ENCODE assay signal across 18 cellular contexts in the genomic region with DNA sequence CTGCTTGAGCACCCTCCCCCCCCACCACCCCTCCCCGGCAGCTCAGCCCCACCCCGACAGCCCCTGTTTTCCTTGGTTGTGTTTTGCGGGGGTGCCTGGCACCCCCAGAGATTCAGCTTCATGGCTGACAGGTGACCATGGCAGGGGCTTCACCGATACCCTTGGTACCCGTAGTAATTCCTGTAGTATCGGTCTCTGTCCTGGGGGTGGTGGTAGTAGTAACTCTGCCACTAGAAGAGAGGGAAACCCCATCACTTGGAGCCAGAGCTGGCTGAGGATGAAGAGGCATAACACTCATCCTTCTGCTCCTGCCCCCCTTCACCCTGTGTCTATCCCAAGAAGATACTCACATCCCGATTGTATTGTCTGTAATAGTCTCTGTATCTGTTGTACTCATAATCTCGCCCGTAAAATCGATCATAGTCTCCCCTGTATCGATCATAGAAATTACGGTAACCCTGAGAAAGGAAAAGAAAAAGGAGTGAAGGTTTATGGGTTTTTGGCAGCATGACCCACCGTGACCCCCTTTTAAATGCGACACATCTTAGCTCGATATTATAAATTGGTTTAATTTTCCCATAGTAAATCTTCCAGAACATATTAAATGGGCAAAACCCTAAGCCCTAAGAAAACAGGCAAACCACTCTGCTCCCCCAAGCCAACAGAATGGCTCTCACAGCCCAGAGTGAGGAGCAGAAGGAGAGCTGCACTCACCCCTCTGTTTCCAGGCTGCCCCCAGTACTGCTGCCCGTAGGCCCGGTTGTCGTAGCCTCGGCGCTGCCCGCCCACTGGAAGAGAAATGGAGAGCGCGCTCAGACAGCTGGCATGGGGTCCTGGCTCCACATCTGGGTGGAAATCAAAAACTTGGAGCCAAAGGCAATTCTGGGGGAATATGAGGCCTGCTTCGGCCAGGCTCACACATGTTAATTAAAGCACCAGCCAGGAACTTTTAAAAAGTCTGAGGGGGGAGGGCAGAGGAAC. TPM values are rescaled to one million over a fixed set of nuclear protein-coding genes. Genes with fewer than 3 reads are reported as not detected.
DNase-seq lines count a peak whose midpoint lies in the region; ATAC-seq and TF ChIP-seq lines count a peak whose summit lies in the region.
"Had no signal": no experiment of that assay in that cellular context is flagged by ENCODE, and none has a peak within 500 bp of the region (broad histone marks: within the 10 kb centered on the region; RNA-seq: fewer than 3 reads in every experiment).

No MANE protein-coding gene starts in this region.

- no peak for TF ChIP-seq POLR2A in transverse colon (IDR thresholded peaks at IDR 0.05)

- DNase-seq in A673 (ENCODE audit: low spot score) (no peak), memory B cell (ENCODE audit: low spot score in 2 of 2) (no peak), transverse colon (no peak), Karpas-422 (no peak), NCI-H82 (lab: John Stamatoyannopoulos, UW) (no peak)
- DNase-seq in CD4-positive, alpha-beta memory T cell: no peak
- DNase-seq in activated CD8-positive, alpha-beta T cell treated with anti-CD3 and anti-CD28 coated beads for 36 hours: no peak
- DNase-seq: activated CD4-positive, alpha-beta T cell treated with anti-CD3 and anti-CD28 coated beads for 48 hours; DMS79 treated with DMSO at 0.1 percent for 48 hours; NCI-H1694 treated with DMSO at 0.1 percent for 48 hours; NCI-H510A treated with DMSO at 0.1 percent for 48 hours; SW 1271; thyroid gland had no signal

- peaks cover 28 to 56% (median 45%) of the 10 kb centered on the region in 4 donors for H3K4me1 Mint-ChIP-seq in CD4-positive, alpha-beta memory T cell
- peaks cover 55% of the 10 kb centered on the region for H3K4me1 Mint-ChIP-seq in activated CD8-positive, alpha-beta T cell treated with anti-CD3 and anti-CD28 coated beads for 36 hours (ENCODE audit: low read depth)
- H3K4me1 Mint-ChIP-seq in memory B cell: peaks cover 19% of the 10 kb centered on the region

- H3K9ac ChIP-seq in Karpas-422 (ENCODE audit: low read length): no peak overlapping the region

- in situ Hi-C loops in transverse colon (cut with MboI; ENCODE audit: low pct_ligation_motif_present in 1 of 4, low pct_unique_long_range_greater_than_20kb in 1 of 4, low sequenced_read_pairs in 3 of 4): no loop called here

- H3K79me2 ChIP-seq in Karpas-422 (ENCODE audit: low read length): peaks cover 24% of the 10 kb centered on the region

- H3K9me3 ChIP-seq in A673 (ENCODE audit: low read depth, low read length, poor library complexity, severe bottlenecking) (no peaks in the 10 kb centered on the region), transverse colon (no peaks in the 10 kb centered on the region), Karpas-422 (ENCODE audit: low read length) (no peaks in the 10 kb centered on the region)
- H3K9me3 ChIP-seq in CD4-positive, alpha-beta memory T cell (ENCODE audit: control insufficient read depth in 1 of 2, low read length in 2 of 2): no peaks in the 10 kb centered on the region
- H3K9me3 ChIP-seq: BLaER1, thyroid gland had no signal

- POLR2A ChIA-PET in A673 (lab: Charles Lee; ENCODE audit: low non-redundant PET): no interaction called here
- POLR2A ChIA-PET in CD4-positive, alpha-beta memory T cell (lab: Charles Lee; ENCODE audit: partially characterized antibody): interaction anchor here (0.7 to 15.3 kb wide), 9 partner anchors 4 to 140 kb away, joined by 3 to 283 read pairs (median 4); partner anchors contain the start of genes BSCL2, C11orf98, CSKMT and GNG3
- POLR2A ChIA-PET in activated CD8-positive, alpha-beta T cell treated with anti-CD3 and anti-CD28 coated beads for 36 hours (lab: Charles Lee): interaction anchor here (0.7 to 4.3 kb wide), 9 partner anchors 9 to 141 kb away, joined by 3 to 39 read pairs (median 4); partner anchors contain the start of genes HNRNPUL2, TAF6L and TTC9C

- peaks cover 95% of the 10 kb centered on the region for H3K36me3 ChIP-seq in A673 (ENCODE audit: insufficient read depth, low read length, poor library complexity, severe bottlenecking)
- H3K36me3 ChIP-seq in CD4-positive, alpha-beta memory T cell (ENCODE audit: insufficient read depth, low read length): peaks cover 76% of the 10 kb centered on the region
- H3K36me3 ChIP-seq in transverse colon: peaks cover 0 to 73% (median 30%) of the 10 kb centered on the region in 4 donors
- H3K36me3 ChIP-seq in Karpas-422 (ENCODE audit: insufficient read depth, low read length): peaks cover 72% of the 10 kb centered on the region

- BruUV-seq in A673 (replicated peaks; lab: Mats Ljungman, UMichigan): no TSS peak

- ATAC-seq in activated CD8-positive, alpha-beta T cell treated with anti-CD3 and anti-CD28 coated beads for 36 hours: no peak
- no peak for ATAC-seq in memory B cell (ENCODE audit: low read depth)
- ATAC-seq in GM21390 (IDR thresholded peaks at IDR 0.05; ENCODE audit: unreplicated experiment): no peak
- ATAC-seq: Panc1 had no signal

- peak overlapping the region in 6 of 7 donors; percentile 19 to 70 (median 58) for H3K27ac Mint-ChIP-seq in CD4-positive, alpha-beta memory T cell
- peak overlapping the region; percentile 44 for H3K27ac Mint-ChIP-seq in activated CD8-positive, alpha-beta T cell treated with anti-CD3 and anti-CD28 coated beads for 36 hours
- H3K27ac Mint-ChIP-seq in memory B cell: peak overlapping the region; percentile 60

- H3K27me3 ChIP-seq in A673 (replicated peaks; ENCODE audit: insufficient read depth, low read depth, low read length, poor library complexity): no peaks in the 10 kb centered on the region
- H3K27me3 ChIP-seq in CD4-positive, alpha-beta memory T cell (ENCODE audit: insufficient read depth, low read length): no peaks in the 10 kb centered on the region
- H3K27me3 ChIP-seq in transverse colon: no peaks in the 10 kb centered on the region
- H3K27me3 ChIP-seq in Karpas-422 (ENCODE audit: low read length): no peaks in the 10 kb centered on the region
- H3K27me3 ChIP-seq: BLaER1, thyroid gland had no signal

- H4K20me1 ChIP-seq in Karpas-422 (ENCODE audit: insufficient read depth, low read depth, low read length): no peaks in the 10 kb centered on the region

- WGBS in transverse colon (ENCODE audit: low coverage in 1 of 2), 2 donors: 87 to 90% methylated on average over 13 to 24 of the region's 24 CpGs

- CTCF ChIA-PET in A673 (lab: Charles Lee): no interaction called here
- CTCF ChIA-PET in CD4-positive, alpha-beta memory T cell (lab: Charles Lee; ENCODE audit: partially characterized antibody): interaction anchor here (0.6 to 1.0 kb wide), 2 partner anchors 71 to 146 kb away, joined by 4 read pairs; no protein-coding TSS in a partner anchor
- CTCF ChIA-PET in activated CD8-positive, alpha-beta T cell treated with anti-CD3 and anti-CD28 coated beads for 36 hours (lab: Charles Lee): interaction anchor here (1.7 to 2.2 kb wide), 3 partner anchors 9 to 71 kb away, joined by 5 to 7 read pairs (median 6); no protein-coding TSS in a partner anchor

- TF ChIP-seq CTCF in A673 (conservative IDR thresholded peaks at IDR 0.05; ENCODE audit: low read depth, low read length) (no peak), transverse colon (IDR thresholded peaks at IDR 0.05) (no peak)
- no peak for TF ChIP-seq CTCF in activated CD8-positive, alpha-beta T cell treated with anti-CD3 and anti-CD28 coated beads for 36 hours (IDR thresholded peaks at IDR 0.05)

- H3K9me2 ChIP-seq in Karpas-422 (replicated peaks; ENCODE audit: insufficient read depth, low read length): no peaks in the 10 kb centered on the region

- no peaks in the 10 kb centered on the region for H3K27me3 Mint-ChIP-seq in CD4-positive, alpha-beta memory T cell
- no peaks in the 10 kb centered on the region for H3K27me3 Mint-ChIP-seq in activated CD8-positive, alpha-beta T cell treated with anti-CD3 and anti-CD28 coated beads for 36 hours
- H3K27me3 Mint-ChIP-seq in memory B cell: no peaks in the 10 kb centered on the region

- no peak overlapping the region for H2AFZ ChIP-seq in Karpas-422 (ENCODE audit: low read length)

- H3K4me1 ChIP-seq in A673 (ENCODE audit: insufficient read depth, low read length, poor library complexity, severe bottlenecking) (peaks cover 4% of the 10 kb centered on the region), transverse colon (peaks cover 0 to 27% (median 7%) of the 10 kb centered on the region in 4 donors), Karpas-422 (ENCODE audit: low read length) (no peaks in the 10 kb centered on the region)
- peaks cover 29% of the 10 kb centered on the region for H3K4me1 ChIP-seq in CD4-positive, alpha-beta memory T cell (ENCODE audit: insufficient read depth, low read length)

- no peaks in the 10 kb centered on the region for H3K9me3 Mint-ChIP-seq in CD4-positive, alpha-beta memory T cell
- H3K9me3 Mint-ChIP-seq in activated CD8-positive, alpha-beta T cell treated with anti-CD3 and anti-CD28 coated beads for 36 hours: no peaks in the 10 kb centered on the region
- no peaks in the 10 kb centered on the region for H3K9me3 Mint-ChIP-seq in memory B cell

- H3K4me2 ChIP-seq in Karpas-422 (ENCODE audit: low read depth, low read length, poor library complexity, severe bottlenecking): no peak overlapping the region
- H3K4me2 ChIP-seq: BLaER1 had no signal

- H3K27ac ChIP-seq in A673 (ENCODE audit: low read depth, low read length, poor library complexity, severe bottlenecking) (peak overlapping the region; percentile 2), transverse colon (no peak overlapping the region), Karpas-422 (ENCODE audit: low read length) (no peak overlapping the region)
- H3K27ac ChIP-seq in CD4-positive, alpha-beta memory T cell (ENCODE audit: low read depth, low read length): no peak overlapping the region
- H3K27ac ChIP-seq: BLaER1, thyroid gland had no signal

- intact Hi-C loops in A673 (cut with micrococcal nuclease; ENCODE audit: unreplicated experiment) (no loop called here), transverse colon (cut with DNase I; ENCODE audit: low total_unique reads) (no loop called here)
- intact Hi-C loops in CD4-positive, alpha-beta memory T cell (cut with micrococcal nuclease): no loop called here
- intact Hi-C loops in activated CD8-positive, alpha-beta T cell treated with anti-CD3 and anti-CD28 coated beads for 36 hours (cut with micrococcal nuclease): no loop called here

- H3K4me3 ChIP-seq in A673 (ENCODE audit: low read depth, low read length, poor library complexity, severe bottlenecking) (no peak overlapping the region), transverse colon (no peak overlapping the region), Karpas-422 (ENCODE audit: low read length) (no peak overlapping the region)
- H3K4me3 ChIP-seq in CD4-positive, alpha-beta memory T cell (ENCODE audit: low read length in 2 of 2): no peak overlapping the region
- H3K4me3 ChIP-seq: BLaER1, thyroid gland had no signal

- peak overlapping the region in 1 of 8 donors; percentile 45 for H3K4me3 Mint-ChIP-seq in CD4-positive, alpha-beta memory T cell
- H3K4me3 Mint-ChIP-seq in activated CD8-positive, alpha-beta T cell treated with anti-CD3 and anti-CD28 coated beads for 36 hours: no peak overlapping the region
- no peak overlapping the region for H3K4me3 Mint-ChIP-seq in memory B cell

- no peak for TF ChIP-seq EP300 in transverse colon (IDR thresholded peaks at IDR 0.05; ENCODE audit: low read depth)

- peaks cover 54 to 77% of the 10 kb centered on the region in 2 donors for H3K36me3 Mint-ChIP-seq in CD4-positive, alpha-beta memory T cell
- H3K36me3 Mint-ChIP-seq in activated CD8-positive, alpha-beta T cell treated with anti-CD3 and anti-CD28 coated beads for 36 hours (ENCODE audit: low read depth): peaks cover 72% of the 10 kb centered on the region
- H3K36me3 Mint-ChIP-seq in memory B cell: peaks cover 35% of the 10 kb centered on the region

RNA-seq across cellular contexts. Expression of gene GNG3, which starts 8.0 kb away (rescaled TPM):
- total RNA-seq in A673 (2021): 0.45 and 0.72 TPM in 2 replicates
- total RNA-seq in CD4-positive, alpha-beta memory T cell: not detected
- polyA plus RNA-seq in CD4-positive, alpha-beta memory T cell: not detected
- not detected for total RNA-seq in activated CD8-positive, alpha-beta T cell treated with anti-CD3 and anti-CD28 coated beads for 36 hours
- total RNA-seq in transverse colon: under 1 TPM in 1 of 4 donors, not detected in 3; 0.64 TPM
- not detected in 2 replicates for total RNA-seq in Karpas-422 (2014; rRNA removed; shearing (Covaris generic); ENCODE audit: low replicate concordance)
- total RNA-seq: epithelial cell of proximal tubule, thyroid gland had no signal
- polyA plus RNA-seq: keratinocyte had no signal

RNA-seq across cellular contexts. Expression of gene BSCL2, which starts 8.2 kb away (rescaled TPM):
- total RNA-seq in A673 (2021): 123 and 132 TPM in 2 replicates
- total RNA-seq in CD4-positive, alpha-beta memory T cell: 10 to 100 TPM; 34.5 to 36.6 TPM
- polyA plus RNA-seq in CD4-positive, alpha-beta memory T cell: 10 to 100 TPM; 48.9 to 51.7 TPM
- total RNA-seq in activated CD8-positive, alpha-beta T cell treated with anti-CD3 and anti-CD28 coated beads for 36 hours: 10 to 100 TPM; 22.1 to 24.1 TPM
- total RNA-seq in transverse colon: 100 to 1,000 TPM in 1 of 4 donors, 10 to 100 TPM in 3; 61.7 to 155 (median 75.7) TPM
- 55.6 and 79.1 TPM in 2 replicates for total RNA-seq in Karpas-422 (2014; rRNA removed; shearing (Covaris generic); ENCODE audit: low replicate concordance)

RNA-seq across cellular contexts. Expression of gene HNRNPUL2, which starts 11.8 kb away (rescaled TPM):
- 104 and 105 TPM in 2 replicates for total RNA-seq in A673 (2021)
- 10 to 100 TPM; 79.6 to 83.4 TPM for total RNA-seq in CD4-positive, alpha-beta memory T cell
- polyA plus RNA-seq in CD4-positive, alpha-beta memory T cell: 1 to 10 TPM in 1 of 2 donors, under 1 TPM in 1; 0.30 to 3.2 TPM
- total RNA-seq in activated CD8-positive, alpha-beta T cell treated with anti-CD3 and anti-CD28 coated beads for 36 hours: 10 to 100 TPM; 54.9 to 58.6 TPM
- total RNA-seq in transverse colon: 100 to 1,000 TPM in 1 of 4 donors, 10 to 100 TPM in 3; 21.8 to 116 (median 59.6) TPM
- total RNA-seq in Karpas-422 (2014; rRNA removed; shearing (Covaris generic); ENCODE audit: low replicate concordance): 10.6 and 13.9 TPM in 2 replicates

RNA-seq across cellular contexts. Expression of gene TTC9C, which starts 12.8 kb away (rescaled TPM):
- total RNA-seq in A673 (2021) (66.5 and 66.8 TPM in 2 replicates), transverse colon (10 to 100 TPM in 3 of 4 donors, 1 to 10 TPM in 1; 6.7 to 27.0 (median 17.0) TPM)
- total RNA-seq in CD4-positive, alpha-beta memory T cell: 10 to 100 TPM; 51.0 to 53.5 TPM
- 10 to 100 TPM; 10.2 to 25.8 TPM for polyA plus RNA-seq in CD4-positive, alpha-beta memory T cell
- 10 to 100 TPM; 33.7 to 37.9 TPM for total RNA-seq in activated CD8-positive, alpha-beta T cell treated with anti-CD3 and anti-CD28 coated beads for 36 hours
- total RNA-seq in Karpas-422 (2014; rRNA removed; shearing (Covaris generic); ENCODE audit: low replicate concordance): 48.9 and 49.2 TPM in 2 replicates

RNA-seq across cellular contexts. Expression of gene LRRN4CL, which starts 26.1 kb away (rescaled TPM):
- total RNA-seq in A673 (2021) (0.37 and 0.52 TPM in 2 replicates), transverse colon (10 to 100 TPM in 1 of 4 donors, 1 to 10 TPM in 3; 8.2 to 24.7 (median 9.0) TPM)
- total RNA-seq in CD4-positive, alpha-beta memory T cell: under 1 TPM; 0.11 to 0.12 TPM
- polyA plus RNA-seq in CD4-positive, alpha-beta memory T cell: not detected
- total RNA-seq in activated CD8-positive, alpha-beta T cell treated with anti-CD3 and anti-CD28 coated beads for 36 hours: not detected
- 0.45 and 0.54 TPM in 2 replicates for total RNA-seq in Karpas-422 (2014; rRNA removed; shearing (Covaris generic); ENCODE audit: low replicate concordance)
- total RNA-seq: epithelial cell of proximal tubule had no signal
